17 cellular contexts compared by ENCODE assay signal in genomic region chr22:48979482-48979881, GRCh38.
DNase-seq lines count a peak whose midpoint lies in the region; ATAC-seq, FAIRE-seq and TF ChIP-seq lines count a peak whose summit lies in the region.
"Had no signal": no experiment of that assay in that cellular context is flagged by ENCODE, and none has a peak within 500 bp of the region (broad histone marks: within the 10 kb centered on the region; RNA-seq: fewer than 3 reads in every experiment).

No MANE protein-coding gene starts in this region.

- H3K56ac ChIP-seq in H9 (ENCODE audit: insufficient read length, low read depth, low read length), result no peak overlapping the region
- H3K56ac ChIP-seq in H1 (replicated peaks; ENCODE audit: insufficient read length, low read depth, low read length), result no peak overlapping the region

- H4K8ac ChIP-seq in H9 (replicated peaks; ENCODE audit: insufficient read length, low read depth, low read length) (no peak overlapping the region), H1 (ENCODE audit: extremely low read depth, insufficient read depth, low read length) (no peak overlapping the region)

- peaks cover 10 to 11% of the 10 kb centered on the region in 2 experiments for H3K9me3 Mint-ChIP-seq in H9
- no peaks in the 10 kb centered on the region for H3K9me3 Mint-ChIP-seq in stimulated activated naive CD8-positive, alpha-beta T cell treated with anti-CD3 and anti-CD28 coated beads, Interleukin-15, amount 100 ng/mL, for 72 hours
- H3K9me3 Mint-ChIP-seq: activated naive CD4-positive, alpha-beta T cell treated with anti-CD3 and anti-CD28 coated beads, Interleukin-2, amount 50 U/mL, for 24 hours; central memory CD8-positive, alpha-beta T cell had no signal

- H2BK15ac ChIP-seq in H9 (ENCODE audit: low read depth, low read length) (no peak overlapping the region), H1 (ENCODE audit: low read length) (no peak overlapping the region)

- H3K23ac ChIP-seq in H9 (ENCODE audit: insufficient read length, low read depth, low read length), result no peak overlapping the region
- no peak overlapping the region for H3K23ac ChIP-seq in H1 (ENCODE audit: insufficient read length)

- POLR2A ChIA-PET in H1 (lab: Charles Lee; ENCODE audit: partially characterized antibody), result no interaction called here

- H3K27ac ChIP-seq in H9 (ENCODE audit: insufficient read length, low read depth, low read length) (no peak overlapping the region), H1 (ENCODE audit: low read depth, low read length) (no peak overlapping the region)
- H3K27ac ChIP-seq: neutrophil, skin epidermis had no signal

- ATAC-seq in stimulated activated naive CD8-positive, alpha-beta T cell treated with anti-CD3 and anti-CD28 coated beads, Interleukin-15, amount 100 ng/mL, for 72 hours, result no peak
- ATAC-seq in HG02642 (IDR thresholded peaks at IDR 0.05; ENCODE audit: poor library complexity, unreplicated experiment), result no peak
- ATAC-seq: Right ventricle myocardium inferior had no signal

- H2AK5ac ChIP-seq in H9 (ENCODE audit: insufficient read length, low read length), result no peak overlapping the region
- H2AK5ac ChIP-seq in H1 (ENCODE audit: low read depth, low read length), result no peak overlapping the region

- H3K23me2 ChIP-seq in H9 (ENCODE audit: insufficient read length, low read depth, low read length, poor library complexity, severe bottlenecking) (no peaks in the 10 kb centered on the region), H1 (ENCODE audit: low read depth, low read length) (no peaks in the 10 kb centered on the region)

- peak; percentile 68 to 81 for TF ChIP-seq RAD21 in H1 (IDR thresholded peaks at IDR 0.05 in 1 of 2, conservative IDR thresholded peaks at IDR 0.05 in 1 of 2; ENCODE audit: low read depth in 2 of 2, low read length in 2 of 2)

- H3K79me1 ChIP-seq in H9 (ENCODE audit: insufficient read depth, low read depth, low read length, poor library complexity, severe bottlenecking), result no peaks in the 10 kb centered on the region
- H3K79me1 ChIP-seq in H1 (ENCODE audit: low read depth, low read length), result no peaks in the 10 kb centered on the region

- H3K4me2 ChIP-seq in H9 (ENCODE audit: insufficient read depth, insufficient read length, low read length) (no peak overlapping the region), H1 (ENCODE audit: insufficient read depth in 1 of 2, low read depth in 2 of 2, low read length in 2 of 2) (no peak overlapping the region)

- no peak overlapping the region for H3K4me3 Mint-ChIP-seq in H9
- H3K4me3 Mint-ChIP-seq in stimulated activated naive CD8-positive, alpha-beta T cell treated with anti-CD3 and anti-CD28 coated beads, Interleukin-15, amount 100 ng/mL, for 72 hours, result no peak overlapping the region
- H3K4me3 Mint-ChIP-seq: activated naive CD4-positive, alpha-beta T cell treated with anti-CD3 and anti-CD28 coated beads, Interleukin-2, amount 50 U/mL, for 24 hours; CD4-positive, alpha-beta T cell; central memory CD8-positive, alpha-beta T cell had no signal

- H3K27me3 ChIP-seq in H9 (ENCODE audit: insufficient read depth, low read length) (no peaks in the 10 kb centered on the region), H1 (replicated peaks in 1 of 4; ENCODE audit: control insufficient read depth in 3 of 4, extremely low read depth in 1 of 4, insufficient read depth in 3 of 4, low read length in 3 of 4) (peaks cover 0 to 2% (median 0%) of the 10 kb centered on the region in 4 experiments; a peak in 1 of 7 replicates)
- H3K27me3 ChIP-seq: neutrophil had no signal

- no peak overlapping the region for H3K4me3 ChIP-seq in H1 (ENCODE audit: extremely low read depth in 1 of 4, insufficient read depth in 2 of 4, low read depth in 3 of 4, low read length in 4 of 4)
- H3K4me3 ChIP-seq: lung, skin epidermis had no signal

- H3K36me3 Mint-ChIP-seq in H9 (ENCODE audit: insufficient read depth in 1 of 3, low read depth in 3 of 3), result peaks cover 2 to 8% (median 2%) of the 10 kb centered on the region in 3 experiments; a peak in 5 of 7 replicates
- H3K36me3 Mint-ChIP-seq: activated naive CD4-positive, alpha-beta T cell treated with anti-CD3 and anti-CD28 coated beads, Interleukin-2, amount 50 U/mL, for 24 hours had no signal

- peak; percentile 33 for DNase-seq in COR-L47 (lab: John Stamatoyannopoulos, UW)
- DNase-seq in H9, result peak; percentile 60
- DNase-seq in NCI-H2171 (lab: John Stamatoyannopoulos, UW), result peak; percentile 58
- no peak for DNase-seq in H1 (ENCODE audit: low read depth in 1 of 2, low spot score in 2 of 2)
- no peak for DNase-seq in foreskin melanocyte
- no peak for DNase-seq in stimulated activated naive CD8-positive, alpha-beta T cell treated with anti-CD3 and anti-CD28 coated beads, Interleukin-15, amount 100 ng/mL, for 72 hours
- no peak for DNase-seq in HTR-8/SVneo (ENCODE audit: insufficient read length, low spot score)
- DNase-seq: CD4-positive, alpha-beta T cell; IMR-90; NCI-H446 treated with DMSO at 0.1 percent for 48 hours had no signal

- TF ChIP-seq EP300 in H1 (IDR thresholded peaks at IDR 0.05; ENCODE audit: borderline replicate concordance in 1 of 2, low read depth in 2 of 2, low read length in 2 of 2), result no peak

- no CpG with 5 or more reads among the region's 4 CpGs for WGBS in H9 (ENCODE audit: extremely low coverage, insufficient read length, low lambda C conversion rate)
- WGBS in H1 (ENCODE audit: extremely low coverage in 1 of 2, insufficient coverage in 1 of 2, insufficient read length in 1 of 2, insufficient replicate concordance in 2 of 2, low coverage in 1 of 2, low lambda C conversion rate in 2 of 2, missing lambda C conversion rate in 1 of 2), 2 experiments, result 74% methylated on average over 4 of the region's 4 CpGs; no CpG with 5 or more reads in 1 of the 2 experiments

- no peaks in the 10 kb centered on the region for H3K4me1 ChIP-seq in H9 (ENCODE audit: insufficient read depth, low read length)
- peaks cover 0 to 3% (median under 1%) of the 10 kb centered on the region in 4 experiments; a peak in 3 of 7 replicates for H3K4me1 ChIP-seq in H1 (replicated peaks in 1 of 4; ENCODE audit: control insufficient read depth in 3 of 4, insufficient read depth in 4 of 4, low read length in 3 of 4)

- no peak overlapping the region for H3K14ac ChIP-seq in H9 (ENCODE audit: insufficient read depth, low read length)
- no peak overlapping the region for H3K14ac ChIP-seq in H1 (ENCODE audit: insufficient read length)

- H2BK12ac ChIP-seq in H9 (ENCODE audit: insufficient read length, low read depth, low read length) (no peak overlapping the region), H1 (ENCODE audit: low read depth, low read length) (no peak overlapping the region)

- H3K79me2 ChIP-seq in H9 (ENCODE audit: insufficient read depth, low read length) (no peaks in the 10 kb centered on the region), H1 (ENCODE audit: control insufficient read depth in 1 of 2, insufficient read depth in 2 of 2, low read length in 2 of 2) (no peaks in the 10 kb centered on the region)

- peak; percentile 63 for TF ChIP-seq CTCF in H9 (conservative IDR thresholded peaks at IDR 0.05)
- TF ChIP-seq CTCF in H1 (IDR thresholded peaks at IDR 0.05; ENCODE audit: control extremely low read depth in 1 of 3, insufficient read depth in 1 of 3, low read depth in 1 of 3, low read length in 3 of 3), result peak; percentile 26 to 80 (median 61)

- H3K9ac ChIP-seq in H9 (ENCODE audit: extremely low read depth, insufficient read length, low read length) (no peak overlapping the region), H1 (replicated peaks in 1 of 4; ENCODE audit: extremely low read depth in 1 of 4, low read depth in 3 of 4, low read length in 3 of 4) (no peak overlapping the region)

- H4K5ac ChIP-seq in H9 (ENCODE audit: insufficient read length, low read depth, low read length), result no peak overlapping the region
- H4K5ac ChIP-seq in H1 (ENCODE audit: insufficient read length, low read depth, low read length), result no peak overlapping the region

- no peak overlapping the region for H2AFZ ChIP-seq in H9 (ENCODE audit: low read length)
- no peak overlapping the region for H2AFZ ChIP-seq in H1 (ENCODE audit: low read length)

- peaks cover 9 to 11% of the 10 kb centered on the region in 2 experiments for H3K4me1 Mint-ChIP-seq in H9
- H3K4me1 Mint-ChIP-seq in stimulated activated naive CD8-positive, alpha-beta T cell treated with anti-CD3 and anti-CD28 coated beads, Interleukin-15, amount 100 ng/mL, for 72 hours, result no peaks in the 10 kb centered on the region
- H3K4me1 Mint-ChIP-seq: activated naive CD4-positive, alpha-beta T cell treated with anti-CD3 and anti-CD28 coated beads, Interleukin-2, amount 50 U/mL, for 24 hours; central memory CD8-positive, alpha-beta T cell had no signal

- H3K27me3 Mint-ChIP-seq in H9 (ENCODE audit: low read depth), result peaks cover 8% of the 10 kb centered on the region
- H3K27me3 Mint-ChIP-seq in stimulated activated naive CD8-positive, alpha-beta T cell treated with anti-CD3 and anti-CD28 coated beads, Interleukin-15, amount 100 ng/mL, for 72 hours, result peaks cover 55% of the 10 kb centered on the region

- FAIRE-seq in H1 (lab: Jason Lieb, UNC) (peak; percentile 88), HTR-8/SVneo (lab: Jason Lieb, UNC) (no peak)

- H4K91ac ChIP-seq in H9 (ENCODE audit: insufficient read length, low read depth, low read length), result no peak overlapping the region
- no peak overlapping the region for H4K91ac ChIP-seq in H1 (replicated peaks; ENCODE audit: insufficient read length, low read length)

- CTCF ChIA-PET in H1 (lab: Charles Lee; ENCODE audit: partially characterized antibody), result interaction anchor here (0.8 to 6.6 kb wide), 12 partner anchors 11 to 377 kb away, joined by 3 to 44 read pairs (median 4); no protein-coding TSS in a partner anchor

- H4K20me1 ChIP-seq in H9 (ENCODE audit: control insufficient read depth, insufficient read depth, insufficient read length) (no peaks in the 10 kb centered on the region), H1 (replicated peaks in 1 of 2; ENCODE audit: control insufficient read depth in 1 of 2, insufficient read depth in 2 of 2, low read length in 2 of 2) (no peaks in the 10 kb centered on the region)

- no peak overlapping the region for H2BK5ac ChIP-seq in H9 (ENCODE audit: insufficient read length, low read length)
- H2BK5ac ChIP-seq in H1 (ENCODE audit: low read depth, low read length), result no peak overlapping the region

- H2BK20ac ChIP-seq in H9 (ENCODE audit: low read depth, low read length, poor library complexity, severe bottlenecking) (no peak overlapping the region), H1 (ENCODE audit: low read length) (no peak overlapping the region)

- H2BK120ac ChIP-seq in H9 (ENCODE audit: low read depth, low read length, poor library complexity, severe bottlenecking) (no peak overlapping the region), H1 (replicated peaks; ENCODE audit: low read depth, low read length) (no peak overlapping the region)

- TF ChIP-seq POLR2A in H1 (IDR thresholded peaks at IDR 0.05; ENCODE audit: control extremely low read depth in 1 of 2, low read depth in 2 of 2, low read length in 2 of 2), result no peak

- H3K18ac ChIP-seq in H9 (ENCODE audit: insufficient read length, low read depth, low read length) (no peak overlapping the region), H1 (ENCODE audit: extremely low read depth, low read length) (no peak overlapping the region)

- H3K4ac ChIP-seq in H9 (ENCODE audit: low read depth, low read length), result no peak overlapping the region
- no peak overlapping the region for H3K4ac ChIP-seq in H1 (replicated peaks; ENCODE audit: insufficient read length, low read depth, low read length)

- H3K9me3 ChIP-seq in H9 (ENCODE audit: control insufficient read depth, low read depth, low read length) (no peaks in the 10 kb centered on the region), H1 (ENCODE audit: insufficient read depth in 2 of 2, low read depth in 1 of 2, low read length in 1 of 2) (peaks cover 3 to 4% of the 10 kb centered on the region in 2 experiments; a peak in 2 of 4 replicates)
- H3K9me3 ChIP-seq: neutrophil had no signal

- H3T11ph ChIP-seq in H9 (ENCODE audit: low read length), result no peak overlapping the region

- no peak overlapping the region for H3K27ac Mint-ChIP-seq in H9
- H3K27ac Mint-ChIP-seq in stimulated activated naive CD8-positive, alpha-beta T cell treated with anti-CD3 and anti-CD28 coated beads, Interleukin-15, amount 100 ng/mL, for 72 hours, result no peak overlapping the region
- H3K27ac Mint-ChIP-seq: CD4-positive, alpha-beta T cell had no signal

- H3K36me3 ChIP-seq in H1 (ENCODE audit: control insufficient read depth in 2 of 4, insufficient read depth in 4 of 4, low read length in 3 of 4), result no peaks in the 10 kb centered on the region
- H3K36me3 ChIP-seq: neutrophil had no signal

Comparison
In these comparisons a context has a peak if more than half of its experiments do, and no peak if none do; other contexts are left out.
1. DNase-seq: peak in COR-L47 (single experiment), H9 (single experiment) and NCI-H2171 (single experiment); none in H1 (0 of 2), foreskin melanocyte (single experiment), stimulated activated naive CD8-positive, alpha-beta T cell treated with anti-CD3 and anti-CD28 coated beads, Interleukin-15, amount 100 ng/mL, for 72 hours (0 of 2) and HTR-8/SVneo (single experiment).